Comparison of ENCODE assay signal across 8 cellular contexts in genomic region chr19:3762501-3763459, GRCh38. TPM values are rescaled to one million over a fixed set of nuclear protein-coding genes. Genes with fewer than 3 reads are reported as not detected.
DNase-seq lines count a peak whose midpoint lies in the region; ATAC-seq, FAIRE-seq and TF ChIP-seq lines count a peak whose summit lies in the region.

Gene MRPL54 (plus strand): TSS chr19:3762682. CDS start chr19:3762701, 19 bp downstream.

- H3K36me3 ChIP-seq in adrenal gland (replicated peaks in 1 of 2) (peaks cover 0 to 34% of the 10 kb centered on the region in 2 donors), heart left ventricle (peaks cover 0 to 51% (median 41%) of the 10 kb centered on the region in 9 donors), upper lobe of left lung (peaks cover 11 to 50% (median 37%) of the 10 kb centered on the region in 4 donors)

- H3K9me3 ChIP-seq in adrenal gland (replicated peaks in 1 of 3), result no peaks in the 10 kb centered on the region
- H3K9me3 ChIP-seq in heart left ventricle, result no peaks in the 10 kb centered on the region
- H3K9me3 ChIP-seq in upper lobe of left lung, result no peaks in the 10 kb centered on the region

- H3K4me1 ChIP-seq in adrenal gland (replicated peaks in 1 of 2) (peaks cover 13 to 28% of the 10 kb centered on the region in 2 donors), heart left ventricle (peaks cover 5 to 43% (median 28%) of the 10 kb centered on the region in 12 donors), upper lobe of left lung (peaks cover 34 to 48% (median 38%) of the 10 kb centered on the region in 4 donors)

- H3K27ac ChIP-seq in adrenal gland, result peak within 1 kb of the TSS; percentile 95 to 99 (median 99)
- peak within 1 kb of the TSS; percentile 90 to 99 (median 97) for H3K27ac ChIP-seq in heart left ventricle
- peak within 1 kb of the TSS; percentile 91 to 99 (median 98) for H3K27ac ChIP-seq in upper lobe of left lung

- intact Hi-C loops in adrenal gland (cut with DNase I), result no loop called here
- intact Hi-C loops in heart left ventricle (cut with DNase I), result loop anchor here in 6 of 10 donors (5.0 to 10.0 kb wide), 4 partner anchors 60 to 225 kb away; partner anchors contain the start of gene EEF2 (in 5 of the 6)
- intact Hi-C loops in posterior cingulate gyrus (cut with DNase I), result no loop called here

- H3K27me3 ChIP-seq in adrenal gland (no peaks in the 10 kb centered on the region), heart left ventricle (no peaks in the 10 kb centered on the region), upper lobe of left lung (no peaks in the 10 kb centered on the region)

- peak; percentile 99 for FAIRE-seq in GM12892 (lab: Jason Lieb, UNC)

- TF ChIP-seq EP300 in upper lobe of left lung (IDR thresholded peaks at IDR 0.05), result peak in 1 of 4 donors; percentile 47

- peak within 1 kb of the TSS; percentile 43 to 98 (median 92) for H3K4me3 ChIP-seq in adrenal gland
- H3K4me3 ChIP-seq in heart left ventricle, result peak within 1 kb of the TSS; percentile 69 to 98 (median 90)
- peak within 1 kb of the TSS; percentile 80 to 97 (median 84) for H3K4me3 ChIP-seq in upper lobe of left lung

- TF ChIP-seq POLR2A in GM12892 (IDR thresholded peaks at IDR 0.05; ENCODE audit: low read depth, low read length) (peak; percentile 91), adrenal gland (IDR thresholded peaks at IDR 0.05) (peak; percentile 85 to 87), heart left ventricle (IDR thresholded peaks at IDR 0.05) (peak in 1 of 2 donors; percentile 54), upper lobe of left lung (IDR thresholded peaks at IDR 0.05) (peak in 3 of 4 donors; percentile 52 to 93 (median 88))

- WGBS in adrenal gland, 4 donors, result 3 to 6% (median 3%) methylated on average over 19 to 47 of the region's 47 CpGs
- 3 to 5% (median 4%) methylated on average over 36 to 47 of the region's 47 CpGs for WGBS in heart left ventricle, 4 donors
- 3 to 7% methylated on average over 18 to 47 of the region's 47 CpGs for WGBS in upper lobe of left lung, 2 donors

- no peak for TF ChIP-seq CTCF in adrenal gland (IDR thresholded peaks at IDR 0.05)
- TF ChIP-seq CTCF in heart left ventricle (IDR thresholded peaks at IDR 0.05), result no peak
- peak in 1 of 6 experiments; percentile 5 for TF ChIP-seq CTCF in upper lobe of left lung (IDR thresholded peaks at IDR 0.05)

- DNase-seq in GM12892 (ENCODE audit: insufficient read length) (peak; percentile 96), NCI-H146 (lab: John Stamatoyannopoulos, UW) (peak; percentile 95), T-helper 1 cell (peak; percentile 98 to 100 (median 98)), adrenal gland (peak; percentile 99 to 100 (median 99)), heart left ventricle (peak; percentile 99 to 100 (median 99)), posterior cingulate gyrus (peak; percentile 97 to 100 (median 99)), upper lobe of left lung (peak; percentile 99)

- ATAC-seq in HG02852 (IDR thresholded peaks at IDR 0.05; ENCODE audit: unreplicated experiment) (peak; percentile 75), heart left ventricle (peak; percentile 94 to 97 (median 96)), upper lobe of left lung (ENCODE audit: low FRiP score in 2 of 2) (peak; percentile 96 to 97)

RNA-seq across cellular contexts. Expression of gene MRPL54, which starts in this region (rescaled TPM):
- polyA plus RNA-seq in GM12892 (2012; ENCODE audit: missing spikeins), result 45.5 TPM
- 100 to 1,000 TPM in 6 of 8 donors, 10 to 100 TPM in 2; 83.2 to 229 (median 107) TPM for total RNA-seq in adrenal gland
- 100 to 1,000 TPM in 1 of 3 donors, 10 to 100 TPM in 2; 60.2 to 172 (median 100.0) TPM for polyA plus RNA-seq in adrenal gland
- total RNA-seq in heart left ventricle, result 10 to 100 TPM; 58.9 to 96.9 (median 69.1) TPM
- polyA plus RNA-seq in heart left ventricle, result 100 to 1,000 TPM in 1 of 2 donors, 10 to 100 TPM in 1; 76.8 to 153 TPM
- 10 to 100 TPM; 16.8 to 83.9 (median 65.5) TPM for total RNA-seq in upper lobe of left lung

Comparison
In these comparisons a context has a peak if more than half of its experiments do, and no peak if none do; other contexts are left out.
1. Peak in every context shown above with its lines: DNase-seq, ATAC-seq, H3K4me3 ChIP-seq and H3K27ac ChIP-seq.
2. intact Hi-C loops: an anchor here in heart left ventricle (5.0 to 10.0 kb wide); none called in adrenal gland and posterior cingulate gyrus.